Comparison of ENCODE assay signal across 9 cellular contexts in genomic region chr15:40743921-40744809, GRCh38. TPM values are rescaled to one million over a fixed set of nuclear protein-coding genes. Genes with fewer than 3 reads are reported as not detected.
DNase-seq lines count a peak whose midpoint lies in the region; ATAC-seq and TF ChIP-seq lines count a peak whose summit lies in the region.
"Had no signal": no experiment of that assay in that cellular context is flagged by ENCODE, and none has a peak within 500 bp of the region (broad histone marks: within the 10 kb centered on the region; RNA-seq: fewer than 3 reads in every experiment).

No MANE protein-coding gene starts in this region.

- peak overlapping the region; percentile 36 for H3K4me3 Mint-ChIP-seq in activated CD8-positive, alpha-beta T cell treated with anti-CD3 and anti-CD28 coated beads for 36 hours

- peaks cover 33% of the 10 kb centered on the region for H3K4me1 Mint-ChIP-seq in activated CD8-positive, alpha-beta T cell treated with anti-CD3 and anti-CD28 coated beads for 36 hours (ENCODE audit: low read depth)

- POLR2A ChIA-PET in activated CD8-positive, alpha-beta T cell treated with anti-CD3 and anti-CD28 coated beads for 36 hours (lab: Charles Lee): interaction anchor here (0.8 to 3.2 kb wide), 13 partner anchors 8 to 62 kb away, joined by 3 to 16 read pairs (median 4); partner anchors contain the start of genes GCHFR, RAD51, RMDN3 and ZFYVE19

- TF ChIP-seq CTCF in activated CD8-positive, alpha-beta T cell treated with anti-CD3 and anti-CD28 coated beads for 36 hours (IDR thresholded peaks at IDR 0.05): no peak
- peak; percentile 4 for TF ChIP-seq CTCF in foreskin fibroblast (IDR thresholded peaks at IDR 0.05; ENCODE audit: low read depth, low read length)

- no peak overlapping the region for H3K4me3 ChIP-seq in foreskin fibroblast (ENCODE audit: low read depth in 1 of 2, low read length in 2 of 2)
- H3K4me3 ChIP-seq: adrenal gland had no signal

- no peaks in the 10 kb centered on the region for H3K27me3 Mint-ChIP-seq in activated CD8-positive, alpha-beta T cell treated with anti-CD3 and anti-CD28 coated beads for 36 hours

- CTCF ChIA-PET in activated CD8-positive, alpha-beta T cell treated with anti-CD3 and anti-CD28 coated beads for 36 hours (lab: Charles Lee): interaction anchor here (0.8 to 4.0 kb wide), 14 partner anchors 9 to 197 kb away, joined by 3 to 32 read pairs (median 4); partner anchors contain the start of genes C15orf62 and GCHFR

- no peaks in the 10 kb centered on the region for H3K9me3 Mint-ChIP-seq in activated CD8-positive, alpha-beta T cell treated with anti-CD3 and anti-CD28 coated beads for 36 hours

- DNase-seq in activated naive CD4-positive, alpha-beta T cell treated with Interleukin-2 at 50 U/mL for 16 hours: peak; percentile 73
- DNase-seq in activated naive CD4-positive, alpha-beta T cell treated with anti-CD3 and anti-CD28 coated beads, Interleukin-2, amount 50 U/mL, for 16 hours: no peak
- peak; percentile 85 for DNase-seq in activated CD8-positive, alpha-beta T cell treated with anti-CD3 and anti-CD28 coated beads for 36 hours
- DNase-seq in foreskin fibroblast (peak; percentile 83 to 92), NCI-H510A treated with DMSO at 0.1 percent for 48 hours (lab: John Stamatoyannopoulos, UW) (no peak)
- DNase-seq in stimulated activated CD8-positive, alpha-beta memory T cell treated with anti-CD3 and anti-CD28 coated beads, Interleukin-12 subunit alpha, Interleukin-12 subunit beta, amount 100 ng/mL, for 4 hours (ENCODE audit: low read depth): peak; percentile 57

- peaks cover 27% of the 10 kb centered on the region for H3K36me3 Mint-ChIP-seq in activated CD8-positive, alpha-beta T cell treated with anti-CD3 and anti-CD28 coated beads for 36 hours (ENCODE audit: low read depth)

- ATAC-seq in activated CD8-positive, alpha-beta T cell treated with anti-CD3 and anti-CD28 coated beads for 36 hours: peak; percentile 96
- no peak for ATAC-seq in HG03095 (IDR thresholded peaks at IDR 0.05; ENCODE audit: unreplicated experiment)
- ATAC-seq in GM18867 (IDR thresholded peaks at IDR 0.05; ENCODE audit: unreplicated experiment): no peak

- peak overlapping the region; percentile 88 for H3K27ac Mint-ChIP-seq in activated CD8-positive, alpha-beta T cell treated with anti-CD3 and anti-CD28 coated beads for 36 hours

- intact Hi-C loops in activated CD8-positive, alpha-beta T cell treated with anti-CD3 and anti-CD28 coated beads for 36 hours (cut with micrococcal nuclease): no loop called here

RNA-seq across cellular contexts. Expression of gene RMDN3, which starts 10.9 kb away (rescaled TPM):
- 10 to 100 TPM; 20.8 to 21.6 TPM for total RNA-seq in activated CD8-positive, alpha-beta T cell treated with anti-CD3 and anti-CD28 coated beads for 36 hours

RNA-seq across cellular contexts. Expression of gene GCHFR, which starts 19.7 kb away (rescaled TPM):
- total RNA-seq in activated CD8-positive, alpha-beta T cell treated with anti-CD3 and anti-CD28 coated beads for 36 hours: 10 to 100 TPM; 44.8 to 46.6 TPM

RNA-seq across cellular contexts. Expression of gene C15orf62, which starts 25.6 kb away (rescaled TPM):
- under 1 TPM; 0.61 to 0.63 TPM for total RNA-seq in activated CD8-positive, alpha-beta T cell treated with anti-CD3 and anti-CD28 coated beads for 36 hours

RNA-seq across cellular contexts. Expression of gene RAD51, which starts 49.2 kb away (rescaled TPM):
- total RNA-seq in activated CD8-positive, alpha-beta T cell treated with anti-CD3 and anti-CD28 coated beads for 36 hours: 10 to 100 TPM; 66.5 to 77.0 TPM

Comparison
In these comparisons a context has a peak if more than half of its experiments do, and no peak if none do; other contexts are left out.
1. DNase-seq: peak in activated naive CD4-positive, alpha-beta T cell treated with Interleukin-2 at 50 U/mL for 16 hours (single experiment), activated CD8-positive, alpha-beta T cell treated with anti-CD3 and anti-CD28 coated beads for 36 hours (single experiment), foreskin fibroblast (2 of 2) and stimulated activated CD8-positive, alpha-beta memory T cell treated with anti-CD3 and anti-CD28 coated beads, Interleukin-12 subunit alpha, Interleukin-12 subunit beta, amount 100 ng/mL, for 4 hours (single experiment); none in activated naive CD4-positive, alpha-beta T cell treated with anti-CD3 and anti-CD28 coated beads, Interleukin-2, amount 50 U/mL, for 16 hours (single experiment) and NCI-H510A treated with DMSO at 0.1 percent for 48 hours (single experiment).